Comparison of ENCODE assay signal across 8 cellular contexts in genomic region chr18:26470011-26470637, GRCh38.
DNase-seq lines count a peak whose midpoint lies in the region; ATAC-seq and TF ChIP-seq lines count a peak whose summit lies in the region.

No MANE protein-coding gene starts in this region.

- intact Hi-C loops in sciatic nerve (cut with DNase I): no loop called here

- H3K9me3 ChIP-seq in smooth muscle cell (replicated peaks; ENCODE audit: low read depth): no peaks in the 10 kb centered on the region

- H3K4me3 ChIP-seq in smooth muscle cell: no peak overlapping the region

- H3K4me2 ChIP-seq in smooth muscle cell: no peak overlapping the region

- DNase-seq in ELR (ENCODE audit: low read depth): peak; percentile 53
- no peak for DNase-seq in islet precursor cell
- DNase-seq in smooth muscle cell (lab: John Stamatoyannopoulos, UW; ENCODE audit: unreplicated experiment): no peak
- DNase-seq in sciatic nerve (ENCODE audit: low spot score): no peak

- no peaks in the 10 kb centered on the region for H3K36me3 ChIP-seq in smooth muscle cell (ENCODE audit: low read depth)

- H3K4me1 ChIP-seq in smooth muscle cell (ENCODE audit: low read depth): no peaks in the 10 kb centered on the region

- no peaks in the 10 kb centered on the region for H4K20me1 ChIP-seq in smooth muscle cell (ENCODE audit: low read depth)

- ATAC-seq in GM21447 (IDR thresholded peaks at IDR 0.05; ENCODE audit: unreplicated experiment): peak; percentile 91
- ATAC-seq in HG03521 (IDR thresholded peaks at IDR 0.05; ENCODE audit: unreplicated experiment): peak; percentile 78
- no peak for ATAC-seq in sciatic nerve
- ATAC-seq in activated CD4-positive, CD25-positive, alpha-beta regulatory T cell treated with anti-CD3 and anti-CD28 coated beads, Interleukin-2, amount 50 U/mL, for 24 hours: no peak

- H3K27ac ChIP-seq in cingulate gyrus (ENCODE audit: low read depth, low read length) (peak overlapping the region; percentile 67), smooth muscle cell (ENCODE audit: low read depth) (no peak overlapping the region)

- H3F3A ChIP-seq in smooth muscle cell (ENCODE audit: low read depth): no peaks in the 10 kb centered on the region

- H3K27me3 ChIP-seq in smooth muscle cell (ENCODE audit: low read depth): no peaks in the 10 kb centered on the region

- no peak overlapping the region for H2AFZ ChIP-seq in smooth muscle cell (ENCODE audit: low read depth)

- H3K79me2 ChIP-seq in smooth muscle cell (ENCODE audit: low read depth): no peaks in the 10 kb centered on the region

- WGBS in smooth muscle cell (ENCODE audit: low lambda C conversion rate): 80% methylated on average over 10 of the region's 10 CpGs

- no peak for TF ChIP-seq CTCF in smooth muscle cell (IDR thresholded peaks at IDR 0.05; ENCODE audit: borderline replicate concordance, insufficient read depth, poor library complexity, severe bottlenecking)

- H3K9ac ChIP-seq in smooth muscle cell (ENCODE audit: low read depth): no peak overlapping the region

Comparison
In these comparisons a context has a peak if more than half of its experiments do, and no peak if none do; other contexts are left out.
1. ATAC-seq: peak in GM21447 (single experiment) and HG03521 (single experiment); none in sciatic nerve (single experiment) and activated CD4-positive, CD25-positive, alpha-beta regulatory T cell treated with anti-CD3 and anti-CD28 coated beads, Interleukin-2, amount 50 U/mL, for 24 hours (0 of 2).